Comparison of ENCODE assay signal across 33 cellular contexts in the genomic region with DNA sequence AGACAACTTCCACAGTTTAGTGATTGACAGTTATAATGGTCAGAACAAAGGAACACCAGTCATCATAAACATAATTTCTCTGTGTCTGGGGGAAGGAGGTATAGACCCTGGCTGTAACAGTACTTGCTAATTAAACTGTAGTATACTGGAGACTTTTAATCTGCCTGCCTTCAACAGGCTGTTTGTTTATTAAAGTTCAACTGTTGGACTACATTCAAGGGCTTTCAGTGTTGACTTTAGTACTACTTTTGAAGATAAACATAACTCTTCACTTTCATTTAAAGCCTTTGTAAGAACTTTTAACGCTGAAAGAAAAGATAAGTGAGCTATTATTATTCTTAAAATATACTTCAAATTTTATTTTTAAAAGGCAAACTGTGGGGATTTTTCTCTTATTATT. TPM values are rescaled to one million over a fixed set of nuclear protein-coding genes. Genes with fewer than 3 reads are reported as not detected.
"Had no signal": no experiment of that assay in that cellular context is flagged by ENCODE, and none has a peak within 500 bp of the region (broad histone marks: within the 10 kb centered on the region; RNA-seq: fewer than 3 reads in every experiment).

No MANE protein-coding gene starts in this region.

- DNase-seq: activated CD4-positive, alpha-beta T cell treated with anti-CD3 and anti-CD28 coated beads for 4 hours; activated CD4-positive, alpha-beta T cell treated with anti-CD3 and anti-CD28 coated beads, Interleukin-2, amount 50 U/mL, for 4 hours; activated CD4-positive, CD25-positive, alpha-beta regulatory T cell; activated effector memory CD4-positive, alpha-beta T cell treated with Interleukin-2 at 50 U/mL for 16 hours; activated naive CD4-positive, alpha-beta T cell treated with Interleukin-2 at 50 U/mL for 16 hours; activated T-cell treated with anti-CD3 and anti-CD28 coated beads for 4 hours; activated T-cell treated with anti-CD3 and anti-CD28 coated beads, Interleukin-2, amount 50 U/mL, for 72 hours; adrenal gland; aorta; caudate nucleus; cortex of kidney; effector memory CD8-positive, alpha-beta T cell; erythroblast; heart right ventricle; kidney glomerular epithelial cell; left ventricle myocardium inferior; nephron progenitor cell; ovary; stimulated activated CD4-positive, alpha-beta T cell treated with anti-CD3 and anti-CD28 coated beads, Interleukin-2, amount 100 ng/mL, for 24 hours; stimulated activated naive B cell treated with anti-CD40 and anti-IgM and Interleukin-4, amounts not matched to agents 10 μg/mL and 1 μg/mL and 100 μg/mL, for 72 hours; stomach; T-helper 1 cell; thyroid gland; upper lobe of left lung had no signal

- ATAC-seq: activated T-cell treated with anti-CD3 and anti-CD28 coated beads, Interleukin-2, amount 50 U/mL, for 72 hours; effector memory CD8-positive, alpha-beta T cell; heart right ventricle; stimulated activated naive B cell treated with anti-CD40 and anti-IgM and Interleukin-4, amounts not matched to agents 10 μg/mL and 1 μg/mL and 100 μg/mL, for 72 hours had no signal

- H3K4me3 ChIP-seq: adrenal gland, heart right ventricle, left ventricle myocardium inferior, ovary, prostate gland, smooth muscle cell, stomach, thyroid gland, upper lobe of left lung had no signal

- H3K27me3 ChIP-seq: adrenal gland, heart right ventricle, neutrophil, ovary, stomach, thyroid gland, upper lobe of left lung had no signal

- H3K9me3 ChIP-seq: adrenal gland, heart right ventricle, left ventricle myocardium inferior, neutrophil, ovary, prostate gland, stomach, thyroid gland, upper lobe of left lung had no signal

- H3K36me3 ChIP-seq: adrenal gland, heart right ventricle, left ventricle myocardium inferior, neutrophil, ovary, prostate gland, stomach, thyroid gland, upper lobe of left lung had no signal

- H3K27ac ChIP-seq: adrenal gland, heart right ventricle, left ventricle myocardium inferior, neutrophil, ovary, prostate gland, stomach, thyroid gland, upper lobe of left lung had no signal

- H3K4me1 ChIP-seq: prostate gland had no signal

RNA-seq across cellular contexts. Expression of gene PTTG1IP2, which starts 15.5 kb away (rescaled TPM):
- total RNA-seq: activated T-cell treated with anti-CD3 and anti-CD28 coated beads, Interleukin-2, amount 50 U/mL, for 72 hours; adrenal gland; aorta; chondrocyte; fibroblast of lung; fibroblast of villous mesenchyme; heart right ventricle; left ventricle myocardium inferior; lung microvascular endothelial cell; mesenteric fat pad; mucosa of gallbladder; ovary; prostate gland; smooth muscle cell; stomach; thyroid gland; upper lobe of left lung had no signal
- polyA plus RNA-seq: adrenal gland, aorta, fibroblast of lung, heart right ventricle, ovary, smooth muscle cell, stomach had no signal
